In the genomic region with DNA sequence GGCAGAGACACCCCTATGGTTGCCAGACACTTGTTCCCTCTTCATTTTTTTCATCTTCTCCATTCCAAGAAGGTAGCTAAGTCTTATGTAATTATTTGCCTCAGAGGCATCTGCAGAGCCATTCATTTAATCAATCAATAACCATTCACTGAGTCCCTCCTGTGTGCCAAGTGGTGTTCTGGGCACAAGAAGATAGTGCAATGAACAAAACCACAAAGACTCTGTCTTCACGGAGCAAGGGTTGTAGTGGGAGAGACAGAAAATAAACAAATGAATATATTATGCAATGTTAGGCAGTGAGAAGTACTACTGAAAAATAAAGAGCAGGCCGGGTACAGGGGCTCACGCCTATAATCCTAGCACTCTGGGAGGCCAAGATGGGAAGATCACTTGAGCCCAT, we compare ENCODE assay signal across 19 cellular contexts. TPM values are rescaled to one million over a fixed set of nuclear protein-coding genes. Genes with fewer than 3 reads are reported as not detected.
DNase-seq lines count a peak whose midpoint lies in the region; ATAC-seq, FAIRE-seq and TF ChIP-seq lines count a peak whose summit lies in the region.
"Had no signal": no experiment of that assay in that cellular context is flagged by ENCODE, and none has a peak within 500 bp of the region (broad histone marks: within the 10 kb centered on the region; RNA-seq: fewer than 3 reads in every experiment).

No MANE protein-coding gene starts in this region.

- TF ChIP-seq CTCF in liver (IDR thresholded peaks at IDR 0.05; ENCODE audit: low read depth, low read length, missing input control) = no peak
- TF ChIP-seq CTCF in HepG2 (CRISPR knock-in tag; IDR thresholded peaks at IDR 0.05) = no peak
- no peak for TF ChIP-seq CTCF in right lobe of liver (IDR thresholded peaks at IDR 0.05)

- 46% methylated on average over 3 of the region's 3 CpGs for WGBS in liver
- WGBS in HepG2 (ENCODE audit: low lambda C conversion rate) = 5% methylated on average over 3 of the region's 3 CpGs
- 21% methylated on average over 3 of the region's 3 CpGs for WGBS in right lobe of liver (ENCODE audit: insufficient coverage, low coverage, low lambda C conversion rate, missing lambda C conversion rate)

- H3K4me2 ChIP-seq in HepG2 (ENCODE audit: low read depth, low read length) = no peak overlapping the region

- H3K4me1 ChIP-seq in liver (ENCODE audit: control insufficient read depth in 4 of 4, insufficient read depth in 4 of 4, low read length in 3 of 4) (no peaks in the 10 kb centered on the region), HepG2 (ENCODE audit: insufficient read depth, low read length) (peaks cover 44% of the 10 kb centered on the region), right lobe of liver (peaks cover 0 to 9% (median 0%) of the 10 kb centered on the region in 4 donors)

- ATAC-seq in HepG2 (no peak), right lobe of liver (peak; percentile 43 to 85 (median 58)), left cardiac atrium (no peak), GM18909 (IDR thresholded peaks at IDR 0.05; ENCODE audit: poor library complexity, unreplicated experiment) (no peak)
- ATAC-seq: Panc1 had no signal

- FAIRE-seq in HepG2 (lab: Jason Lieb, UNC) = no peak
- FAIRE-seq: GM12892 had no signal

- in situ Hi-C loops in HepG2 (cut with HindIII; ENCODE audit: extremely low pct_ligation_motif_present, low pct_unique_long_range_greater_than_20kb) = no loop called here

- no peaks in the 10 kb centered on the region for H4K20me1 ChIP-seq in HepG2 (ENCODE audit: insufficient read depth, low read length)

- no peak for TF ChIP-seq POLR2A in HepG2 (IDR thresholded peaks at IDR 0.05; ENCODE audit: insufficient read depth in 1 of 2, low read depth in 2 of 2, low read length in 2 of 2)
- TF ChIP-seq POLR2A in right lobe of liver (IDR thresholded peaks at IDR 0.05) = no peak
- TF ChIP-seq POLR2A in erythroblast (IDR thresholded peaks at IDR 0.05; ENCODE audit: low read length) = no peak

- intact Hi-C loops in HepG2 (cut with micrococcal nuclease; ENCODE audit: unreplicated experiment) (no loop called here), right lobe of liver (cut with DNase I) (no loop called here), left cardiac atrium (cut with DNase I) (no loop called here)

- no TSS peak for BruUV-seq in HepG2 (replicated peaks; lab: Mats Ljungman, UMichigan)

- POLR2A ChIA-PET in HepG2 (lab: Yijun Ruan, JAX) = interaction anchor here (0.9 kb wide), 1 partner anchor 14 kb away, joined by 3 read pairs; no protein-coding TSS in a partner anchor

- H3K36me3 ChIP-seq in liver (ENCODE audit: control insufficient read depth in 4 of 4, insufficient read depth in 3 of 4, low read depth in 1 of 4, low read length in 3 of 4) (no peaks in the 10 kb centered on the region), HepG2 (replicated peaks in 1 of 2; ENCODE audit: control insufficient read depth in 1 of 2, insufficient read depth in 2 of 2, low read length in 2 of 2) (no peaks in the 10 kb centered on the region), right lobe of liver (no peaks in the 10 kb centered on the region)

- H3K27me3 ChIP-seq in liver (ENCODE audit: control insufficient read depth in 4 of 4, insufficient read depth in 4 of 4, low read length in 3 of 4) = no peaks in the 10 kb centered on the region
- H3K27me3 ChIP-seq in HepG2 (ENCODE audit: control insufficient read depth in 1 of 2, insufficient read depth in 2 of 2, low read length in 2 of 2) = no peaks in the 10 kb centered on the region
- no peaks in the 10 kb centered on the region for H3K27me3 ChIP-seq in right lobe of liver

- H3K79me2 ChIP-seq in HepG2 (ENCODE audit: insufficient read depth, low read length) = no peaks in the 10 kb centered on the region

- DNase-seq in HepG2 (ENCODE audit: low spot score) (no peak), amniotic epithelial cell (ENCODE audit: low read depth) (peak; percentile 61), right lobe of liver (no peak), left cardiac atrium (no peak), erythroblast (lab: John Stamatoyannopoulos, UW) (no peak)
- DNase-seq: DMS153, DND-41, H7, NCI-H1105 treated with DMSO at 0.1 percent for 48 hours, NCI-H146, NCI-H1930, NCI-H446 treated with DMSO at 0.1 percent for 48 hours, NCI-H82, SHP77 had no signal

- no peak overlapping the region for H3K9ac ChIP-seq in liver (ENCODE audit: low read depth in 1 of 2, low read length in 2 of 2)
- no peak overlapping the region for H3K9ac ChIP-seq in HepG2 (ENCODE audit: insufficient read depth, low read depth, low read length)

- H3K9me3 ChIP-seq in liver (ENCODE audit: control insufficient read depth in 4 of 4, low read length in 3 of 4) = no peaks in the 10 kb centered on the region
- no peaks in the 10 kb centered on the region for H3K9me3 ChIP-seq in HepG2 (ENCODE audit: low read length)
- H3K9me3 ChIP-seq in right lobe of liver = no peaks in the 10 kb centered on the region

- TF ChIP-seq RAD21 in liver (IDR thresholded peaks at IDR 0.05) = no peak
- no peak for TF ChIP-seq RAD21 in HepG2 (CRISPR knock-in tag; IDR thresholded peaks at IDR 0.05)

- CTCF ChIA-PET in HepG2 (lab: Yijun Ruan, JAX; ENCODE audit: low intra/inter-chr PET ratio, low total read pairs) = no interaction called here

- TF ChIP-seq EP300 in HepG2 (IDR thresholded peaks at IDR 0.05; ENCODE audit: low read depth in 2 of 2, low read length in 2 of 2) (no peak), HepG2 (CRISPR knock-in tag; IDR thresholded peaks at IDR 0.05; ENCODE audit: borderline replicate concordance) (no peak)

- H3K27ac ChIP-seq in liver (ENCODE audit: low read depth in 1 of 2, low read length in 2 of 2) = no peak overlapping the region
- H3K27ac ChIP-seq in HepG2 (ENCODE audit: extremely low read length, insufficient read depth, low read length) = no peak overlapping the region
- no peak overlapping the region for H3K27ac ChIP-seq in right lobe of liver
- H3K27ac ChIP-seq: RWPE1 had no signal

- no peak overlapping the region for H2AFZ ChIP-seq in HepG2 (ENCODE audit: low read length)

- H3K4me3 ChIP-seq in liver (ENCODE audit: low read depth in 1 of 3, low read length in 3 of 3) = no peak overlapping the region
- H3K4me3 ChIP-seq in HepG2 (replicated peaks in 1 of 3; ENCODE audit: insufficient read depth in 1 of 3, low read depth in 2 of 3, low read length in 3 of 3) = no peak overlapping the region
- H3K4me3 ChIP-seq in right lobe of liver = no peak overlapping the region

TF ChIP-seq in liver, 16 proteins besides CTCF, POLR2A, EP300 and RAD21:
- peak; percentile 34 to 52 for TF ChIP-seq HNF4A (conservative IDR thresholded peaks at IDR 0.05)
- no peak for TF ChIP-seq SP1 (IDR thresholded peaks at IDR 0.05)

TF ChIP-seq in HepG2, 621 proteins besides CTCF, POLR2A, EP300 and RAD21:
- TF ChIP-seq CBX5 (CRISPR knock-in tag; IDR thresholded peaks at IDR 0.05; ENCODE audit: borderline replicate concordance) (no peak), TCF7L2 (IDR thresholded peaks at IDR 0.05; ENCODE audit: low read depth, low read length) (no peak)
- TF ChIP-seq, protein P1, sequence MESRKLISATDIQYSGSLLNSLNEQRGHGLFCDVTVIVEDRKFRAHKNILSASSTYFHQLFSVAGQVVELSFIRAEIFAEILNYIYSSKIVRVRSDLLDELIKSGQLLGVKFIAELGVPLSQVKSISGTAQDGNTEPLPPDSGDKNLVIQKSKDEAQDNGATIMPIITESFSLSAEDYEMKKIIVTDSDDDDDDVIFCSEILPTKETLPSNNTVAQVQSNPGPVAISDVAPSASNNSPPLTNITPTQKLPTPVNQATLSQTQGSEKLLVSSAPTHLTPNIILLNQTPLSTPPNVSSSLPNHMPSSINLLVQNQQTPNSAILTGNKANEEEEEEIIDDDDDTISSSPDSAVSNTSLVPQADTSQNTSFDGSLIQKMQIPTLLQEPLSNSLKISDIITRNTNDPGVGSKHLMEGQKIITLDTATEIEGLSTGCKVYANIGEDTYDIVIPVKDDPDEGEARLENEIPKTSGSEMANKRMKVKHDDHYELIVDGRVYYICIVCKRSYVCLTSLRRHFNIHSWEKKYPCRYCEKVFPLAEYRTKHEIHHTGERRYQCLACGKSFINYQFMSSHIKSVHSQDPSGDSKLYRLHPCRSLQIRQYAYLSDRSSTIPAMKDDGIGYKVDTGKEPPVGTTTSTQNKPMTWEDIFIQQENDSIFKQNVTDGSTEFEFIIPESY (CRISPR knock-in tag; IDR thresholded peaks at IDR 0.05) = no peak

RNA-seq across cellular contexts. Expression of a gene that starts 41.4 kb away (rescaled TPM):
- total RNA-seq in liver (100 to 1,000 TPM; 141 to 150 TPM), HepG2 (2016; rRNA removed; fragmentation: Illumina TruSeq; extraction: Trizol) (162 and 212 TPM in 2 replicates), right lobe of liver (100 to 1,000 TPM; 101 to 192 (median 123) TPM), left cardiac atrium (100 to 1,000 TPM; 259 to 314 TPM)
- polyA plus RNA-seq in liver (10 to 100 TPM; 39.9 to 64.4 TPM), HepG2 (2011; rRNA removed) (66.8 and 72.4 TPM in 2 replicates)
- total RNA-seq in HepG2 (2016; cell fraction: cytosol; rRNA removed; fragmentation: Illumina TruSeq; extraction: Trizol; ENCODE audit: low read depth) = 34.3 and 40.0 TPM in 2 replicates
- total RNA-seq in HepG2 (2016; cell fraction: insoluble cytoplasmic fraction; rRNA removed; fragmentation: Illumina TruSeq; extraction: Trizol) = 166 and 189 TPM in 2 replicates
- 32.3 and 34.9 TPM in 2 replicates for total RNA-seq in HepG2 (2016; cell fraction: membrane; rRNA removed; fragmentation: Illumina TruSeq; extraction: Trizol)
- total RNA-seq in HepG2 (2016; cell fraction: nucleus; rRNA removed; fragmentation: Illumina TruSeq; extraction: Trizol) = 120 and 139 TPM in 2 replicates
- 78.6 and 78.9 TPM in 2 replicates for polyA plus RNA-seq in HepG2 (2011; cell fraction: cytosol; rRNA removed)
- 101 and 107 TPM in 2 replicates for polyA plus RNA-seq in HepG2 (2011; cell fraction: nucleus; rRNA removed)
- polyA plus RNA-seq in HepG2 (2012) = 129 and 131 TPM in 2 replicates
- 5.9 and 7.5 TPM in 2 replicates for polyA plus RNA-seq in HepG2 (2016; cell fraction: cytosol; fragmentation: Illumina TruSeq; extraction: Trizol; ENCODE audit: low read depth)
- polyA plus RNA-seq in HepG2 (2016; cell fraction: insoluble cytoplasmic fraction; fragmentation: Illumina TruSeq; extraction: Trizol; ENCODE audit: low read depth) = 153 and 162 TPM in 2 replicates
- polyA plus RNA-seq in HepG2 (2016; cell fraction: membrane; fragmentation: Illumina TruSeq; extraction: Trizol; ENCODE audit: low read depth) = 14.8 and 19.2 TPM in 2 replicates
- polyA plus RNA-seq in HepG2 (2016; cell fraction: nucleus; fragmentation: Illumina TruSeq; extraction: Trizol; ENCODE audit: insufficient read depth, low read depth) = 115 and 117 TPM in 2 replicates
- polyA minus RNA-seq in HepG2 (2011; rRNA and poly(A)+ RNA removed; ENCODE audit: low replicate concordance) = 101 and 109 TPM in 2 replicates
- 115 and 142 TPM in 2 replicates for polyA minus RNA-seq in HepG2 (2011; cell fraction: cytosol; rRNA and poly(A)+ RNA removed)
- 116 and 117 TPM in 2 replicates for polyA minus RNA-seq in HepG2 (2011; cell fraction: nucleus; rRNA and poly(A)+ RNA removed)

Comparison
In these comparisons a context has a peak if more than half of its experiments do, and no peak if none do; other contexts are left out.
1. ATAC-seq: peak in right lobe of liver (4 of 4); none in HepG2 (single experiment), left cardiac atrium (0 of 2) and GM18909 (single experiment).